27 cellular contexts compared by ENCODE assay signal in genomic region chr11:64677441-64678023, GRCh38. TPM values are rescaled to one million over a fixed set of nuclear protein-coding genes. Genes with fewer than 3 reads are reported as not detected.
"Had no signal": no experiment of that assay in that cellular context is flagged by ENCODE, and none has a peak within 500 bp of the region (broad histone marks: within the 10 kb centered on the region; RNA-seq: fewer than 3 reads in every experiment).

No MANE protein-coding gene starts in this region.

- H3K9me3 Mint-ChIP-seq: activated CD4-positive, alpha-beta memory T cell treated with anti-CD3 and anti-CD28 coated beads for 36 hours; activated T-helper 1 cell treated with anti-CD3 and anti-CD28 coated beads, Interleukin-12 subunit alpha, Interleukin-12 subunit beta, Interleukin-2, Interleukin-4 antibody, amounts not matched to agents 30 ng/mL and 10 ng/mL and 1 ng/mL, durations not matched to agents 14 hours and 24 hours and 36 hours; brain; effector memory CD8-positive, alpha-beta T cell; memory B cell; natural killer cell treated with Interleukin-12 subunit alpha and Interleukin-12 subunit beta and Interleukin-15 and Interleukin-18, amount 100 ng/mL, for 72 hours; stimulated activated effector memory CD8-positive, alpha-beta T cell treated with anti-CD3 and anti-CD28 coated beads, Interleukin-12 subunit alpha, Interleukin-12 subunit beta, amount 100 ng/mL, for 72 hours; T-helper 1 cell treated with Interleukin-12 subunit alpha and Interleukin-12 subunit beta and Interleukin-4 antibody, amounts not matched to agents 30 μg/mL and 1 μg/mL, for 36 hours had no signal

- H3K27ac ChIP-seq: hepatocyte, stomach, suprapubic skin, tibial nerve, uterus had no signal

- H3K27ac Mint-ChIP-seq: activated CD4-positive, alpha-beta memory T cell treated with anti-CD3 and anti-CD28 coated beads for 36 hours; activated CD8-positive, alpha-beta memory T cell treated with anti-CD3 and anti-CD28 coated beads, Interleukin-2, amount 10 ng/mL, durations not matched to agents 7 days and 5 days; activated T-helper 1 cell treated with anti-CD3 and anti-CD28 coated beads, Interleukin-12 subunit alpha, Interleukin-12 subunit beta, Interleukin-2, Interleukin-4 antibody, amounts not matched to agents 30 ng/mL and 10 ng/mL and 1 ng/mL, durations not matched to agents 14 hours and 24 hours and 36 hours; effector memory CD8-positive, alpha-beta T cell; memory B cell; natural killer cell treated with Interleukin-12 subunit alpha and Interleukin-12 subunit beta and Interleukin-15 and Interleukin-18, amount 100 ng/mL, for 72 hours; stimulated activated effector memory CD8-positive, alpha-beta T cell treated with anti-CD3 and anti-CD28 coated beads, Interleukin-12 subunit alpha, Interleukin-12 subunit beta, amount 100 ng/mL, for 72 hours; T-helper 1 cell treated with Interleukin-12 subunit alpha and Interleukin-12 subunit beta and Interleukin-4 antibody, amounts not matched to agents 30 μg/mL and 1 μg/mL, for 36 hours had no signal

- H3K27me3 Mint-ChIP-seq: brain had no signal

- H3K36me3 Mint-ChIP-seq: activated CD4-positive, alpha-beta memory T cell treated with anti-CD3 and anti-CD28 coated beads for 36 hours; activated CD8-positive, alpha-beta memory T cell treated with anti-CD3 and anti-CD28 coated beads, Interleukin-2, amount 10 ng/mL, durations not matched to agents 7 days and 5 days; natural killer cell treated with Interleukin-12 subunit alpha and Interleukin-12 subunit beta and Interleukin-15 and Interleukin-18, amount 100 ng/mL, for 72 hours; stimulated activated effector memory CD8-positive, alpha-beta T cell treated with anti-CD3 and anti-CD28 coated beads, Interleukin-12 subunit alpha, Interleukin-12 subunit beta, amount 100 ng/mL, for 72 hours had no signal

- ATAC-seq: activated CD8-positive, alpha-beta memory T cell treated with anti-CD3 and anti-CD28 coated beads, Interleukin-2, amount 10 ng/mL, durations not matched to agents 7 days and 5 days; effector memory CD8-positive, alpha-beta T cell; esophagus mucosa; natural killer cell treated with Interleukin-12 subunit alpha and Interleukin-12 subunit beta and Interleukin-15 and Interleukin-18, amount 100 ng/mL, for 72 hours; sciatic nerve; stimulated activated effector memory CD8-positive, alpha-beta T cell treated with anti-CD3 and anti-CD28 coated beads, Interleukin-12 subunit alpha, Interleukin-12 subunit beta, amount 100 ng/mL, for 72 hours had no signal

- H3K27me3 ChIP-seq: uterus had no signal

- H3K4me3 Mint-ChIP-seq: activated CD4-positive, alpha-beta memory T cell treated with anti-CD3 and anti-CD28 coated beads for 36 hours; activated CD8-positive, alpha-beta memory T cell treated with anti-CD3 and anti-CD28 coated beads, Interleukin-2, amount 10 ng/mL, durations not matched to agents 7 days and 5 days; activated T-helper 1 cell treated with anti-CD3 and anti-CD28 coated beads, Interleukin-12 subunit alpha, Interleukin-12 subunit beta, Interleukin-2, Interleukin-4 antibody, amounts not matched to agents 30 ng/mL and 10 ng/mL and 1 ng/mL, durations not matched to agents 14 hours and 24 hours and 36 hours; effector memory CD8-positive, alpha-beta T cell; memory B cell; natural killer cell treated with Interleukin-12 subunit alpha and Interleukin-12 subunit beta and Interleukin-15 and Interleukin-18, amount 100 ng/mL, for 72 hours; stimulated activated effector memory CD8-positive, alpha-beta T cell treated with anti-CD3 and anti-CD28 coated beads, Interleukin-12 subunit alpha, Interleukin-12 subunit beta, amount 100 ng/mL, for 72 hours; T-helper 1 cell treated with Interleukin-12 subunit alpha and Interleukin-12 subunit beta and Interleukin-4 antibody, amounts not matched to agents 30 μg/mL and 1 μg/mL, for 36 hours had no signal

- H3K4me3 ChIP-seq: hepatocyte, stomach, suprapubic skin, tibial nerve, uterus had no signal

- DNase-seq: activated CD4-positive, alpha-beta memory T cell treated with anti-CD3 and anti-CD28 coated beads for 36 hours; activated CD4-positive, alpha-beta T cell treated with anti-CD3 and anti-CD28 coated beads for 48 hours; activated CD4-positive, CD25-positive, alpha-beta regulatory T cell; activated CD8-positive, alpha-beta memory T cell treated with anti-CD3 and anti-CD28 coated beads, Interleukin-2, amount 10 ng/mL, durations not matched to agents 7 days and 5 days; activated gamma-delta T cell; activated naive CD4-positive, alpha-beta T cell treated with anti-CD3 and anti-CD28 coated beads, Interleukin-2, amount 50 U/mL, for 16 hours; effector memory CD8-positive, alpha-beta T cell; foreskin melanocyte; glutamatergic neuron; small intestine; stimulated activated CD4-positive, alpha-beta T cell treated with anti-CD3 and anti-CD28 coated beads, Interleukin-2, amount 100 ng/mL, for 24 hours; stomach; T1000; uterus had no signal

- H3K9me3 ChIP-seq: stomach, suprapubic skin, tibial nerve, uterus had no signal

- H3K36me3 ChIP-seq: stomach, suprapubic skin, tibial nerve, uterus had no signal

- H3K4me1 Mint-ChIP-seq: activated CD8-positive, alpha-beta memory T cell treated with anti-CD3 and anti-CD28 coated beads, Interleukin-2, amount 10 ng/mL, durations not matched to agents 7 days and 5 days had no signal

RNA-seq across cellular contexts. Expression of gene NRXN2, which starts 45.5 kb away (rescaled TPM):
- total RNA-seq: dermis microvascular lymphatic vessel endothelial cell, endothelial cell of umbilical vein had no signal
